In genomic region chr19:41595258-41595889, GRCh38 we compare ENCODE assay signal across 9 cellular contexts. TPM values are rescaled to one million over a fixed set of nuclear protein-coding genes. Genes with fewer than 3 reads are reported as not detected.
DNase-seq lines count a peak whose midpoint lies in the region; ATAC-seq, FAIRE-seq and TF ChIP-seq lines count a peak whose summit lies in the region.
"Had no signal": no experiment of that assay in that cellular context is flagged by ENCODE, and none has a peak within 500 bp of the region (broad histone marks: within the 10 kb centered on the region; RNA-seq: fewer than 3 reads in every experiment).

No MANE protein-coding gene starts in this region.

- H3K4me1 Mint-ChIP-seq in CD8-positive, alpha-beta memory T cell, result peaks cover 6 to 13% (median 8%) of the 10 kb centered on the region in 3 donors
- H3K4me1 Mint-ChIP-seq in activated B cell treated with CpG ODN at 0.5 μM for 24 hours, result peaks cover 11% of the 10 kb centered on the region
- peaks cover 17% of the 10 kb centered on the region for H3K4me1 Mint-ChIP-seq in central memory CD8-positive, alpha-beta T cell

- no peak overlapping the region for H3K27ac Mint-ChIP-seq in CD8-positive, alpha-beta memory T cell
- H3K27ac Mint-ChIP-seq in activated B cell treated with CpG ODN at 0.5 μM for 24 hours, result no peak overlapping the region
- no peak overlapping the region for H3K27ac Mint-ChIP-seq in central memory CD8-positive, alpha-beta T cell (ENCODE audit: low read depth)
- H3K27ac Mint-ChIP-seq: IgD-negative memory B cell had no signal

- POLR2A ChIA-PET in CD8-positive, alpha-beta memory T cell (lab: Charles Lee), result no interaction called here
- POLR2A ChIA-PET in activated B cell treated with CpG ODN at 0.5 μM for 24 hours (lab: Charles Lee), result no interaction called here

- peaks cover 0 to 2% (median 0%) of the 10 kb centered on the region in 3 donors for H3K36me3 Mint-ChIP-seq in CD8-positive, alpha-beta memory T cell
- H3K36me3 Mint-ChIP-seq in activated B cell treated with CpG ODN at 0.5 μM for 24 hours (ENCODE audit: low read depth), result no peaks in the 10 kb centered on the region
- H3K36me3 Mint-ChIP-seq in central memory CD8-positive, alpha-beta T cell (ENCODE audit: insufficient read depth), result no peaks in the 10 kb centered on the region

- CTCF ChIA-PET in CD8-positive, alpha-beta memory T cell (lab: Charles Lee), result interaction anchor here (1.1 to 6.2 kb wide), 6 partner anchors 10 to 146 kb away, joined by 3 to 43 read pairs (median 6); no protein-coding TSS in a partner anchor
- CTCF ChIA-PET in activated B cell treated with CpG ODN at 0.5 μM for 24 hours (lab: Charles Lee), result interaction anchor here (0.8 to 2.0 kb wide), 6 partner anchors 19 to 391 kb away, joined by 3 to 11 read pairs (median 4); partner anchors contain the start of genes CEACAM21 and DMAC2

- DNase-seq in CD8-positive, alpha-beta memory T cell, result peak; percentile 37 to 74 (median 65)
- DNase-seq in H54 (ENCODE audit: insufficient read length, low spot score) (peak; percentile 74), NCI-H2171 treated with DMSO at 0.1 percent for 48 hours (lab: John Stamatoyannopoulos, UW) (peak; percentile 39), activated B cell treated with CpG ODN at 0.5 μM for 24 hours (peak; percentile 35), left lobe of liver (ENCODE audit: low spot score) (peak; percentile 55), gastrocnemius medialis (no peak)
- DNase-seq in central memory CD8-positive, alpha-beta T cell (ENCODE audit: low spot score in 2 of 2), result peak; percentile 37 to 53
- DNase-seq in stimulated activated CD8-positive, alpha-beta memory T cell treated with anti-CD3 and anti-CD28 coated beads, Interleukin-15, amount 100 ng/mL, for 1 hour (ENCODE audit: low read depth), result peak; percentile 40

- H3K27ac ChIP-seq in CD8-positive, alpha-beta memory T cell (ENCODE audit: low read depth, low read length), result no peak overlapping the region
- no peak overlapping the region for H3K27ac ChIP-seq in gastrocnemius medialis

- H3K4me3 ChIP-seq in CD8-positive, alpha-beta memory T cell (ENCODE audit: low read length), result no peak overlapping the region
- no peak overlapping the region for H3K4me3 ChIP-seq in gastrocnemius medialis

- intact Hi-C loops in activated B cell treated with CpG ODN at 0.5 μM for 24 hours (cut with micrococcal nuclease) (loop anchor here (1.0 to 2.0 kb wide), 5 partner anchors 19 to 391 kb away; partner anchors contain the start of gene CEACAM21), gastrocnemius medialis (cut with DNase I; ENCODE audit: low total_unique reads) (no loop called here)

- no peaks in the 10 kb centered on the region for H3K9me3 Mint-ChIP-seq in CD8-positive, alpha-beta memory T cell
- no peaks in the 10 kb centered on the region for H3K9me3 Mint-ChIP-seq in activated B cell treated with CpG ODN at 0.5 μM for 24 hours
- H3K9me3 Mint-ChIP-seq in central memory CD8-positive, alpha-beta T cell, result no peaks in the 10 kb centered on the region
- H3K9me3 Mint-ChIP-seq: IgD-negative memory B cell had no signal

- peaks cover 8 to 54% of the 10 kb centered on the region in 2 donors for H3K27me3 Mint-ChIP-seq in CD8-positive, alpha-beta memory T cell
- peaks cover 8% of the 10 kb centered on the region for H3K27me3 Mint-ChIP-seq in activated B cell treated with CpG ODN at 0.5 μM for 24 hours
- H3K27me3 Mint-ChIP-seq in central memory CD8-positive, alpha-beta T cell, result peaks cover 62% of the 10 kb centered on the region

- no peaks in the 10 kb centered on the region for H3K27me3 ChIP-seq in CD8-positive, alpha-beta memory T cell (ENCODE audit: insufficient read depth, low read length, poor library complexity, severe bottlenecking)
- H3K27me3 ChIP-seq in gastrocnemius medialis, result peaks cover 0 to 4% (median 3%) of the 10 kb centered on the region in 3 donors

- H3K4me3 Mint-ChIP-seq in CD8-positive, alpha-beta memory T cell, result no peak overlapping the region
- no peak overlapping the region for H3K4me3 Mint-ChIP-seq in activated B cell treated with CpG ODN at 0.5 μM for 24 hours
- no peak overlapping the region for H3K4me3 Mint-ChIP-seq in central memory CD8-positive, alpha-beta T cell
- H3K4me3 Mint-ChIP-seq: IgD-negative memory B cell had no signal

- TF ChIP-seq CTCF in activated B cell treated with CpG ODN at 0.5 μM for 24 hours (IDR thresholded peaks at IDR 0.05) (peak; percentile 31), gastrocnemius medialis (IDR thresholded peaks at IDR 0.05 in 4 of 5, conservative IDR thresholded peaks at IDR 0.05 in 1 of 5) (peak in 2 of 5 experiments; percentile 26 to 36)

- in situ Hi-C loops in gastrocnemius medialis (cut with MboI; ENCODE audit: low sequenced_read_pairs in 4 of 4), result no loop called here

- no peaks in the 10 kb centered on the region for H3K9me3 ChIP-seq in CD8-positive, alpha-beta memory T cell (ENCODE audit: low read length)
- no peaks in the 10 kb centered on the region for H3K9me3 ChIP-seq in gastrocnemius medialis

- peak; percentile 89 for FAIRE-seq in H54 (lab: Jason Lieb, UNC)

- TF ChIP-seq POLR2A in H54 (IDR thresholded peaks at IDR 0.05; ENCODE audit: low read depth, low read length), result no peak
- TF ChIP-seq POLR2A in gastrocnemius medialis (IDR thresholded peaks at IDR 0.05), result no peak

- H3K4me1 ChIP-seq in CD8-positive, alpha-beta memory T cell (ENCODE audit: insufficient read depth, low read length), result no peaks in the 10 kb centered on the region
- no peaks in the 10 kb centered on the region for H3K4me1 ChIP-seq in gastrocnemius medialis

- H3K36me3 ChIP-seq in CD8-positive, alpha-beta memory T cell (ENCODE audit: insufficient read depth, low read length), result no peaks in the 10 kb centered on the region
- no peaks in the 10 kb centered on the region for H3K36me3 ChIP-seq in gastrocnemius medialis

- ATAC-seq in activated B cell treated with CpG ODN at 0.5 μM for 24 hours (ENCODE audit: low read depth), result peak; percentile 89
- peak; percentile 78 for ATAC-seq in central memory CD8-positive, alpha-beta T cell (replicated peaks; ENCODE audit: extremely low read depth, poor library complexity, severe bottlenecking)
- ATAC-seq in left lobe of liver, result peak; percentile 93
- no peak for ATAC-seq in gastrocnemius medialis

RNA-seq across cellular contexts. Expression of gene CEACAM21, which starts 19.4 kb away (rescaled TPM):
- total RNA-seq in CD8-positive, alpha-beta memory T cell, result 10 to 100 TPM; 26.8 to 29.2 TPM
- 46.6 TPM for polyA plus RNA-seq in CD8-positive, alpha-beta memory T cell
- total RNA-seq in activated B cell treated with CpG ODN at 0.5 μM for 24 hours (11.7 and 12.0 TPM in 2 replicates), left lobe of liver (0.40 TPM), gastrocnemius medialis (under 1 TPM in 1 of 4 donors, not detected in 3; 0.49 TPM)

RNA-seq across cellular contexts. Expression of gene CEACAM4, which starts 31.5 kb away (rescaled TPM):
- not detected for total RNA-seq in CD8-positive, alpha-beta memory T cell
- polyA plus RNA-seq in CD8-positive, alpha-beta memory T cell, result not detected
- total RNA-seq in activated B cell treated with CpG ODN at 0.5 μM for 24 hours, result not detected in 2 replicates
- 0.25 TPM for total RNA-seq in left lobe of liver
- 1 to 10 TPM in 1 of 4 donors, under 1 TPM in 1, not detected in 2; 0.81 to 2.7 TPM for total RNA-seq in gastrocnemius medialis
- polyA plus RNA-seq: IgD-negative memory B cell had no signal

Comparison
In these comparisons a context has a peak if more than half of its experiments do, and no peak if none do; other contexts are left out.
1. DNase-seq: peak in CD8-positive, alpha-beta memory T cell (5 of 5), H54 (single experiment), NCI-H2171 treated with DMSO at 0.1 percent for 48 hours (single experiment), activated B cell treated with CpG ODN at 0.5 μM for 24 hours (single experiment), central memory CD8-positive, alpha-beta T cell (2 of 2), left lobe of liver (single experiment) and stimulated activated CD8-positive, alpha-beta memory T cell treated with anti-CD3 and anti-CD28 coated beads, Interleukin-15, amount 100 ng/mL, for 1 hour (single experiment); none in gastrocnemius medialis (0 of 2).
2. ATAC-seq: peak in activated B cell treated with CpG ODN at 0.5 μM for 24 hours (single experiment), central memory CD8-positive, alpha-beta T cell (single experiment) and left lobe of liver (single experiment); none in gastrocnemius medialis (0 of 2).